In genomic region chr16:90004577-90004976, GRCh38 we compare ENCODE assay signal across 17 cellular contexts. TPM values are rescaled to one million over a fixed set of nuclear protein-coding genes. Genes with fewer than 3 reads are reported as not detected.
DNase-seq lines count a peak whose midpoint lies in the region; ATAC-seq and TF ChIP-seq lines count a peak whose summit lies in the region.
"Had no signal": no experiment of that assay in that cellular context is flagged by ENCODE, and none has a peak within 500 bp of the region (broad histone marks: within the 10 kb centered on the region; RNA-seq: fewer than 3 reads in every experiment).

No MANE protein-coding gene starts in this region.

- TF ChIP-seq CTCF in Calu3 (IDR thresholded peaks at IDR 0.05; ENCODE audit: unreplicated experiment), result no peak
- no peak for TF ChIP-seq CTCF in GM23338 (conservative IDR thresholded peaks at IDR 0.05; ENCODE audit: low read depth in 2 of 2)
- no peak for TF ChIP-seq CTCF in WTC11 (IDR thresholded peaks at IDR 0.05)
- no peak for TF ChIP-seq CTCF in neural progenitor cell (IDR thresholded peaks at IDR 0.05)
- no peak for TF ChIP-seq CTCF in colonic mucosa (IDR thresholded peaks at IDR 0.05)
- no peak for TF ChIP-seq CTCF in sigmoid colon (IDR thresholded peaks at IDR 0.05)

- H3K9ac ChIP-seq in neural progenitor cell (no peak overlapping the region), colonic mucosa (ENCODE audit: low read depth in 2 of 2, low read length in 2 of 2) (no peak overlapping the region)

- H3K9me3 ChIP-seq in neural progenitor cell (ENCODE audit: low read depth) (no peaks in the 10 kb centered on the region), colonic mucosa (no peaks in the 10 kb centered on the region), sigmoid colon (no peaks in the 10 kb centered on the region)

- H2AFZ ChIP-seq in GM23338 (no peak overlapping the region), neural progenitor cell (replicated peaks) (no peak overlapping the region)

- H3F3A ChIP-seq in GM23338 (replicated peaks; ENCODE audit: low read depth) (0 out of 2 replicates have a peak, but pooled peaks cover 6% of the 10 kb centered on the region), neural progenitor cell (ENCODE audit: low read depth) (peaks cover 4% of the 10 kb centered on the region)

- no TSS peak for BruUV-seq in Calu3 (replicated peaks; lab: Mats Ljungman, UMichigan)

- H3K79me2 ChIP-seq in GM23338 (replicated peaks; ENCODE audit: insufficient read depth), result no peaks in the 10 kb centered on the region
- H3K79me2 ChIP-seq in neural progenitor cell (ENCODE audit: low read depth), result no peaks in the 10 kb centered on the region

- H3K4me1 ChIP-seq in GM23338 (ENCODE audit: insufficient read depth) (no peaks in the 10 kb centered on the region), neural progenitor cell (no peaks in the 10 kb centered on the region), colonic mucosa (no peaks in the 10 kb centered on the region), sigmoid colon (no peaks in the 10 kb centered on the region)

- H3K27me3 ChIP-seq in GM23338 (ENCODE audit: insufficient read depth) (no peaks in the 10 kb centered on the region), neural progenitor cell (no peaks in the 10 kb centered on the region), colonic mucosa (no peaks in the 10 kb centered on the region), sigmoid colon (no peaks in the 10 kb centered on the region)

- no peak for TF ChIP-seq POLR2A in sigmoid colon (IDR thresholded peaks at IDR 0.05)

- no peaks in the 10 kb centered on the region for H3K9me2 ChIP-seq in GM23338 (ENCODE audit: insufficient read depth)

- peak overlapping the region; percentile 45 for H3K27ac Mint-ChIP-seq in Calu3 (ENCODE audit: unreplicated experiment)
- peak overlapping the region; percentile 89; the same call in 1 of the 2 replicates for H3K27ac Mint-ChIP-seq in GM23338
- peak overlapping the region; percentile 42; the same call in 1 of the 2 replicates for H3K27ac Mint-ChIP-seq in WTC11
- H3K27ac Mint-ChIP-seq in neural progenitor cell, result peak overlapping the region; percentile 87
- H3K27ac Mint-ChIP-seq: B cell, IgD-negative memory B cell had no signal

- H3K4me3 Mint-ChIP-seq in Calu3 (ENCODE audit: low read depth, unreplicated experiment) (no peak overlapping the region), GM23338 (no peak overlapping the region; the same call in 2 of the 3 replicates), WTC11 (no peak overlapping the region), neural progenitor cell (no peak overlapping the region)
- H3K4me3 Mint-ChIP-seq: B cell; CD4-positive, alpha-beta memory T cell; IgD-negative memory B cell had no signal

- no peaks in the 10 kb centered on the region for H3K9me3 Mint-ChIP-seq in Calu3 (ENCODE audit: low read depth, unreplicated experiment)
- H3K9me3 Mint-ChIP-seq in GM23338, result no peaks in the 10 kb centered on the region; the same call in 2 of the 3 replicates
- H3K9me3 Mint-ChIP-seq in WTC11, result no peaks in the 10 kb centered on the region
- no peaks in the 10 kb centered on the region for H3K9me3 Mint-ChIP-seq in neural progenitor cell
- H3K9me3 Mint-ChIP-seq: CD4-positive, alpha-beta memory T cell; IgD-negative memory B cell had no signal

- POLR2A ChIA-PET in WTC11 (lab: Charles Lee), result no interaction called here

- peaks cover 11% of the 10 kb centered on the region for H3K4me1 Mint-ChIP-seq in Calu3 (ENCODE audit: low read depth, unreplicated experiment)
- H3K4me1 Mint-ChIP-seq in GM23338, result no peaks in the 10 kb centered on the region; the same call in 2 of the 3 replicates
- peaks cover 4% of the 10 kb centered on the region; the same call in 1 of the 2 replicates for H3K4me1 Mint-ChIP-seq in WTC11
- no peaks in the 10 kb centered on the region for H3K4me1 Mint-ChIP-seq in neural progenitor cell

- no peak overlapping the region for H3K27ac ChIP-seq in GM23338 (ENCODE audit: low read depth)
- no peak overlapping the region for H3K27ac ChIP-seq in neural progenitor cell
- H3K27ac ChIP-seq in colonic mucosa, result no peak overlapping the region
- H3K27ac ChIP-seq in sigmoid colon, result no peak overlapping the region

- no peak for TF ChIP-seq EP300 in sigmoid colon (IDR thresholded peaks at IDR 0.05)

- no peak overlapping the region for H3K4me2 ChIP-seq in GM23338
- H3K4me2 ChIP-seq in neural progenitor cell, result no peak overlapping the region

- intact Hi-C loops in Calu3 (cut with micrococcal nuclease; ENCODE audit: unreplicated experiment), result no loop called here
- intact Hi-C loops in colonic mucosa (cut with DNase I), result no loop called here
- intact Hi-C loops in sigmoid colon (cut with DNase I), result no loop called here

- CTCF ChIA-PET in Calu3 (lab: Charles Lee), result interaction anchor here (1.0 kb wide), 1 partner anchor 78 kb away, joined by 3 read pairs; no protein-coding TSS in a partner anchor
- CTCF ChIA-PET in WTC11 (lab: Charles Lee), result interaction anchor here (0.9 to 2.9 kb wide), 3 partner anchors 14 to 94 kb away, joined by 3 to 14 read pairs (median 4); partner anchors contain the start of gene DBNDD1

- H3K27me3 Mint-ChIP-seq in Calu3 (ENCODE audit: unreplicated experiment) (no peaks in the 10 kb centered on the region), GM23338 (ENCODE audit: insufficient read depth, low read depth, poor library complexity) (peaks cover 16% of the 10 kb centered on the region), WTC11 (ENCODE audit: low read depth) (no peaks in the 10 kb centered on the region), neural progenitor cell (ENCODE audit: insufficient read depth, low read depth) (peaks cover 6% of the 10 kb centered on the region)
- H3K27me3 Mint-ChIP-seq: B cell; CD4-positive, alpha-beta memory T cell had no signal

- ATAC-seq in GM23338 (no peak), WTC11 (peak; percentile 7; the same call in 1 of the 2 replicates)

- H3K36me3 Mint-ChIP-seq in Calu3 (ENCODE audit: insufficient read depth, unreplicated experiment) (peaks cover 41% of the 10 kb centered on the region), GM23338 (ENCODE audit: low read depth) (peaks cover 5% of the 10 kb centered on the region; the same call in 2 of the 3 replicates), WTC11 (peaks cover 4% of the 10 kb centered on the region), neural progenitor cell (no peaks in the 10 kb centered on the region)
- H3K36me3 Mint-ChIP-seq: IgD-negative memory B cell had no signal

- no peaks in the 10 kb centered on the region for H3K36me3 ChIP-seq in GM23338 (ENCODE audit: insufficient read depth)
- H3K36me3 ChIP-seq in neural progenitor cell, result no peaks in the 10 kb centered on the region
- H3K36me3 ChIP-seq in colonic mucosa, result no peaks in the 10 kb centered on the region
- peaks cover 0 to 12% (median 4%) of the 10 kb centered on the region in 4 donors for H3K36me3 ChIP-seq in sigmoid colon

- H3K4me3 ChIP-seq in GM23338 (no peak overlapping the region), neural progenitor cell (no peak overlapping the region), colonic mucosa (no peak overlapping the region), sigmoid colon (no peak overlapping the region)

- WGBS in sigmoid colon, 2 donors, result 86 to 89% methylated on average over 11 of the region's 11 CpGs

- no peaks in the 10 kb centered on the region for H4K20me1 ChIP-seq in GM23338 (replicated peaks; ENCODE audit: insufficient read depth)
- H4K20me1 ChIP-seq in neural progenitor cell (ENCODE audit: low read depth), result no peaks in the 10 kb centered on the region

- no peak for DNase-seq in Calu3
- DNase-seq in GM23338 (ENCODE audit: low spot score), result no peak
- no peak for DNase-seq in WTC11 (ENCODE audit: low spot score)
- DNase-seq in neural progenitor cell (ENCODE audit: low spot score), result no peak
- no peak for DNase-seq in 8988T
- no peak for DNase-seq in colonic mucosa
- DNase-seq in sigmoid colon, result no peak
- DNase-seq: CD4-positive, alpha-beta memory T cell; Kasumi-1; NCI-H1105; NCI-H1694; NCI-H345; NCI-H526; NK-92 treated with Interleukin-12 subunit alpha and Interleukin-12 subunit beta, amount 100 ng/mL, for 24 hours; SIG-M5 had no signal

TF ChIP-seq in GM23338, 12 proteins besides CTCF, POLR2A, EP300 and RAD21 (continues in another document):
- TF ChIP-seq NANOG (IDR thresholded peaks at IDR 0.05; ENCODE audit: borderline replicate concordance) (no peak), ETS1 (IDR thresholded peaks at IDR 0.05) (no peak)

TF ChIP-seq in WTC11, 78 proteins besides CTCF, POLR2A, EP300 and RAD21 (continues in another document):
- no peak for TF ChIP-seq AR (CRISPR knock-in tag; IDR thresholded peaks at IDR 0.05)

RNA-seq across cellular contexts. Expression of gene DBNDD1, which starts 14.7 kb away (rescaled TPM):
- total RNA-seq in Calu3 (2022) (38.5 and 39.9 TPM in 2 replicates), WTC11 (2021) (74.8 to 77.0 TPM (median 75.0 TPM) in 3 replicates), neural progenitor cell (ENCODE audit: low replicate concordance) (5.2 and 19.4 TPM in 2 replicates), colonic mucosa (1 to 10 TPM; 2.2 to 5.5 TPM), sigmoid colon (1 to 10 TPM in 3 of 4 donors, not detected in 1; 1.4 to 3.0 (median 2.0) TPM)
- 69.2 and 90.8 TPM in 2 replicates for total RNA-seq in GM23338 (2014; rRNA removed; shearing (Covaris generic))
- polyA plus RNA-seq in GM23338 (2016; fragmentation: Nextera tagmentation; extraction: Ambion mirVana) (62.5 and 63.3 TPM in 2 replicates), sigmoid colon (1 to 10 TPM; 3.6 to 5.0 (median 3.9) TPM)

RNA-seq across cellular contexts. Expression of gene DEF8, which starts 56.0 kb away (rescaled TPM):
- 67.0 and 70.1 TPM in 2 replicates for total RNA-seq in Calu3 (2022)
- total RNA-seq in GM23338 (2014; rRNA removed; shearing (Covaris generic)), result 83.5 and 89.9 TPM in 2 replicates
- 98.9 and 105 TPM in 2 replicates for polyA plus RNA-seq in GM23338 (2016; fragmentation: Nextera tagmentation; extraction: Ambion mirVana)
- 64.5 to 64.7 TPM (median 64.6 TPM) in 3 replicates for total RNA-seq in WTC11 (2021)
- total RNA-seq in neural progenitor cell (ENCODE audit: low replicate concordance), result 55.1 and 101 TPM in 2 replicates
- total RNA-seq in colonic mucosa, result 10 to 100 TPM; 24.5 to 28.5 TPM
- 100 to 1,000 TPM in 1 of 4 donors, 10 to 100 TPM in 3; 68.8 to 127 (median 86.6) TPM for total RNA-seq in sigmoid colon
- polyA plus RNA-seq in sigmoid colon, result 10 to 100 TPM; 24.6 to 37.2 (median 30.5) TPM
